Comparison of ENCODE assay signal across 8 cellular contexts in the genomic region with DNA sequence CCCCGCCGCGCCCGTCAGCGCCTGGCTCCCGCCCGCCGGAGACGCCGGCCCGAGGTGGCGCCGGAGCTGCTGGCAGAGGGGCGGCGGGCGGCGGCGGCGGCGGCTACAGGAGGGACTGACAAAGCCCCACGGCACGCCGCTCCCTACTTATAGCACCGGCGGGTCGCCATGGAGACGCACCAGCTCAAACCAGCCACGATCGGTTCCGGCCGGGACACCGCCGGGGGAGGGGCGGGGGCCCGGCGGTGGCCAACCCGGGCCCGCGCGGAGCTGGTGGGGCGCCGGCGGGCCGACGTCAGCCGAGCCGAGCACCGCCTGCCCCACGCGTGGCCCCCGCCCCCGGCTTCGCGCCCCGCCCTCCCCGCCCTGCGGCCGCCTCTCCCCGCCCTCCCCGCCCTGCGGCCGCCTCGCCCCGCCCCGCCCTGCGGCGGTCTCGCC. TPM values are rescaled to one million over a fixed set of nuclear protein-coding genes. Genes with fewer than 3 reads are reported as not detected.
DNase-seq lines count a peak whose midpoint lies in the region; ATAC-seq and TF ChIP-seq lines count a peak whose summit lies in the region.

Gene ODC1 (minus strand): TSS at position 120 of the 438 bp plus-strand sequence. CDS start 3,295 bp downstream, outside the sequence.

- DNase-seq in DMS153 treated with DMSO at 0.1 percent for 48 hours (lab: John Stamatoyannopoulos, UW; ENCODE audit: unreplicated experiment): peak; percentile 96
- DNase-seq in KG1 (lab: John Stamatoyannopoulos, UW): peak; percentile 83
- DNase-seq in activated T-cell treated with anti-CD3 and anti-CD28 coated beads, Interleukin-2, amount 50 U/mL, for 24 hours: peak; percentile 99
- peak; percentile 99 for DNase-seq in naive B cell

- peak within 1 kb of the TSS; percentile 95 for H3K4me3 Mint-ChIP-seq in activated T-cell treated with anti-CD3 and anti-CD28 coated beads, Interleukin-2, amount 50 U/mL, for 24 hours
- H3K4me3 Mint-ChIP-seq in naive B cell: peak within 1 kb of the TSS; percentile 84 to 93 (median 88)
- peak within 1 kb of the TSS; percentile 92 for H3K4me3 Mint-ChIP-seq in stimulated activated memory B cell treated with anti-CD40 and anti-IgM and Interleukin-4, amounts not matched to agents 10 μg/mL and 1 μg/mL and 100 μg/mL, for 72 hours

- ATAC-seq in GM21737 (IDR thresholded peaks at IDR 0.05; ENCODE audit: unreplicated experiment) (peak; percentile 72), esophagus mucosa (peak; percentile 87), naive B cell (ENCODE audit: low read depth in 2 of 2) (peak; percentile 75)
- peak; percentile 93 for ATAC-seq in stimulated activated memory B cell treated with anti-CD40 and anti-IgM and Interleukin-4, amounts not matched to agents 10 μg/mL and 1 μg/mL and 100 μg/mL, for 72 hours

- peaks cover 57% of the 10 kb centered on the region for H3K4me1 Mint-ChIP-seq in activated T-cell treated with anti-CD3 and anti-CD28 coated beads, Interleukin-2, amount 50 U/mL, for 24 hours (ENCODE audit: low read depth)
- H3K4me1 Mint-ChIP-seq in naive B cell: peaks cover 17 to 60% (median 34%) of the 10 kb centered on the region in 3 donors
- peaks cover 37% of the 10 kb centered on the region for H3K4me1 Mint-ChIP-seq in stimulated activated memory B cell treated with anti-CD40 and anti-IgM and Interleukin-4, amounts not matched to agents 10 μg/mL and 1 μg/mL and 100 μg/mL, for 72 hours

- H3K9me3 Mint-ChIP-seq in activated T-cell treated with anti-CD3 and anti-CD28 coated beads, Interleukin-2, amount 50 U/mL, for 24 hours: no peaks in the 10 kb centered on the region
- H3K9me3 Mint-ChIP-seq in naive B cell: no peaks in the 10 kb centered on the region
- H3K9me3 Mint-ChIP-seq in stimulated activated memory B cell treated with anti-CD40 and anti-IgM and Interleukin-4, amounts not matched to agents 10 μg/mL and 1 μg/mL and 100 μg/mL, for 72 hours: no peaks in the 10 kb centered on the region

- H3K27me3 Mint-ChIP-seq in activated T-cell treated with anti-CD3 and anti-CD28 coated beads, Interleukin-2, amount 50 U/mL, for 24 hours: no peaks in the 10 kb centered on the region
- H3K27me3 Mint-ChIP-seq in naive B cell: no peaks in the 10 kb centered on the region
- no peaks in the 10 kb centered on the region for H3K27me3 Mint-ChIP-seq in stimulated activated memory B cell treated with anti-CD40 and anti-IgM and Interleukin-4, amounts not matched to agents 10 μg/mL and 1 μg/mL and 100 μg/mL, for 72 hours

- peak within 1 kb of the TSS; percentile 97 for H3K27ac Mint-ChIP-seq in activated T-cell treated with anti-CD3 and anti-CD28 coated beads, Interleukin-2, amount 50 U/mL, for 24 hours
- peak within 1 kb of the TSS; percentile 88 to 97 (median 92) for H3K27ac Mint-ChIP-seq in naive B cell
- H3K27ac Mint-ChIP-seq in stimulated activated memory B cell treated with anti-CD40 and anti-IgM and Interleukin-4, amounts not matched to agents 10 μg/mL and 1 μg/mL and 100 μg/mL, for 72 hours: peak within 1 kb of the TSS; percentile 87

- H3K36me3 Mint-ChIP-seq in activated T-cell treated with anti-CD3 and anti-CD28 coated beads, Interleukin-2, amount 50 U/mL, for 24 hours (ENCODE audit: low read depth): peaks cover 61% of the 10 kb centered on the region
- H3K36me3 Mint-ChIP-seq in naive B cell: peaks cover 17 to 19% of the 10 kb centered on the region in 2 donors
- H3K36me3 Mint-ChIP-seq in stimulated activated memory B cell treated with anti-CD40 and anti-IgM and Interleukin-4, amounts not matched to agents 10 μg/mL and 1 μg/mL and 100 μg/mL, for 72 hours: peaks cover 18% of the 10 kb centered on the region

TF ChIP-seq in PFSK-1, 5 proteins besides CTCF, POLR2A, EP300 and RAD21:
- TF ChIP-seq POLR2AphosphoS5 (IDR thresholded peaks at IDR 0.05; ENCODE audit: low read depth, low read length) (0 out of 2 replicates have a peak, but pooled peaks have one; percentile 30), FOXP2 (optimal IDR thresholded peaks at IDR 0.05; ENCODE audit: borderline replicate concordance, extremely low read depth, extremely low read length, insufficient read depth) (peak; percentile 8), SIN3A (IDR thresholded peaks at IDR 0.05; ENCODE audit: borderline replicate concordance, insufficient read depth, low read length) (no peak)

RNA-seq across cellular contexts. Expression of gene ODC1, which starts in this region (rescaled TPM):
- polyA plus RNA-seq in PFSK-1 (2012; ENCODE audit: insufficient read length, low read depth): 96.5 TPM
- 21.6 TPM for total RNA-seq in esophagus mucosa
- polyA plus RNA-seq in naive B cell (ENCODE audit: low read depth in 6 of 6): 100 to 1,000 TPM; 142 to 202 (median 165) TPM

Comparison
In these comparisons a context has a peak if more than half of its experiments do, and no peak if none do; other contexts are left out.
1. Peak in every context shown above with its lines: DNase-seq and ATAC-seq.